ENCODE assay signal across 1 cellular context in the genomic region with DNA sequence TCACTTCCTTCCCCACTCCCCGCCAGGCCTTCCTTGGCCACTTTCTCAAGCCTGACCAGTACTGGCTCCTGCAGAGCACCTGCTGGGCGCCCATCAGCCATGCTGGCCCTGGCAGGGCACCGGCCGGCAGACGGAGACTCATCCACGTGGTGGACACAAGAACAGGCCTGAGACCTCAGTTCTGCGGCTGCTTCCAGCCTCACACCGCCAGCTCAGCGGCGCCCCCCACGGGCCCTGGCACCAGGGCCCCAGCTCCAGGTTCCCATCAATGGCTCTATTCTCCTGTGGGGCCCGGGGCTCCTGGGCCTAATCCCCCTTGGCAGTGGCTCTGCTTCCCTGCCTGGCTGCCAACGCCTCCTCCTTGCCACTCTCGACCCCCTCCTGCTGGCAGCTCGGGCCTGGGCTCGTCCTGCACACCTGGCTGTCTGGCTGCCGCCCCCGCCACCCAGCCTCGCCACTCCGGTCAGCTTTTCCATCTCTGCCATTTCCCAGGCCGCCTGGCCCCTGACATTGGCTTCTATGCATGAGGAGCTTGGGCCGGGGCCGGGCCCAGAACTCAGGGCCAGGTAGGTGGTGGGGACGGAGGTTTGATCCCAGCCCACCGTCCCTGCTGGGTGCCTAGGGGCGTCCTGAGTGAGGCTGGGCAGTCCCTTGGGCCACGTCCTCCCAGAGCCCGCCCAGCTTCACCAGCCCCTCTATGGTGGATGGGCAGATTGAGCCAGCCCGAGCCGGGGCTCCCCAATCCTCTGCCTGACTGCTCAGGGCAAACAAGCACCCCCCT.
TF ChIP-seq lines count a peak whose summit lies in the region.

No MANE protein-coding gene starts in this region.

TF ChIP-seq in WTC11, 78 proteins besides CTCF, POLR2A, EP300 and RAD21:
- TF ChIP-seq JAZF1 (CRISPR knock-in tag; IDR thresholded peaks at IDR 0.05) (no peak), ZNF671 (CRISPR knock-in tag; IDR thresholded peaks at IDR 0.05) (no peak), TEAD1 (CRISPR knock-in tag; IDR thresholded peaks at IDR 0.05) (no peak), SP1 (CRISPR knock-in tag; conservative IDR thresholded peaks at IDR 0.05) (no peak), RELA (CRISPR knock-in tag; IDR thresholded peaks at IDR 0.05; ENCODE audit: borderline replicate concordance) (no peak), MYBL2 (CRISPR knock-in tag; IDR thresholded peaks at IDR 0.05) (no peak), FOXK1 (CRISPR knock-in tag; IDR thresholded peaks at IDR 0.05) (no peak), ZNF263 (CRISPR knock-in tag; IDR thresholded peaks at IDR 0.05; ENCODE audit: low read depth) (no peak), TEAD4 (CRISPR knock-in tag; IDR thresholded peaks at IDR 0.05) (no peak), ESRRA (CRISPR knock-in tag; IDR thresholded peaks at IDR 0.05; ENCODE audit: borderline replicate concordance) (no peak), SOX15 (CRISPR knock-in tag; IDR thresholded peaks at IDR 0.05) (no peak), ATF1 (CRISPR knock-in tag; IDR thresholded peaks at IDR 0.05) (no peak), NFE2L1 (CRISPR knock-in tag; IDR thresholded peaks at IDR 0.05) (no peak)
- TF ChIP-seq, protein P1, sequence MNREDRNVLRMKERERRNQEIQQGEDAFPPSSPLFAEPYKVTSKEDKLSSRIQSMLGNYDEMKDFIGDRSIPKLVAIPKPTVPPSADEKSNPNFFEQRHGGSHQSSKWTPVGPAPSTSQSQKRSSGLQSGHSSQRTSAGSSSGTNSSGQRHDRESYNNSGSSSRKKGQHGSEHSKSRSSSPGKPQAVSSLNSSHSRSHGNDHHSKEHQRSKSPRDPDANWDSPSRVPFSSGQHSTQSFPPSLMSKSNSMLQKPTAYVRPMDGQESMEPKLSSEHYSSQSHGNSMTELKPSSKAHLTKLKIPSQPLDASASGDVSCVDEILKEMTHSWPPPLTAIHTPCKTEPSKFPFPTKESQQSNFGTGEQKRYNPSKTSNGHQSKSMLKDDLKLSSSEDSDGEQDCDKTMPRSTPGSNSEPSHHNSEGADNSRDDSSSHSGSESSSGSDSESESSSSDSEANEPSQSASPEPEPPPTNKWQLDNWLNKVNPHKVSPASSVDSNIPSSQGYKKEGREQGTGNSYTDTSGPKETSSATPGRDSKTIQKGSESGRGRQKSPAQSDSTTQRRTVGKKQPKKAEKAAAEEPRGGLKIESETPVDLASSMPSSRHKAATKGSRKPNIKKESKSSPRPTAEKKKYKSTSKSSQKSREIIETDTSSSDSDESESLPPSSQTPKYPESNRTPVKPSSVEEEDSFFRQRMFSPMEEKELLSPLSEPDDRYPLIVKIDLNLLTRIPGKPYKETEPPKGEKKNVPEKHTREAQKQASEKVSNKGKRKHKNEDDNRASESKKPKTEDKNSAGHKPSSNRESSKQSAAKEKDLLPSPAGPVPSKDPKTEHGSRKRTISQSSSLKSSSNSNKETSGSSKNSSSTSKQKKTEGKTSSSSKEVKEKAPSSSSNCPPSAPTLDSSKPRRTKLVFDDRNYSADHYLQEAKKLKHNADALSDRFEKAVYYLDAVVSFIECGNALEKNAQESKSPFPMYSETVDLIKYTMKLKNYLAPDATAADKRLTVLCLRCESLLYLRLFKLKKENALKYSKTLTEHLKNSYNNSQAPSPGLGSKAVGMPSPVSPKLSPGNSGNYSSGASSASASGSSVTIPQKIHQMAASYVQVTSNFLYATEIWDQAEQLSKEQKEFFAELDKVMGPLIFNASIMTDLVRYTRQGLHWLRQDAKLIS (CRISPR knock-in tag; IDR thresholded peaks at IDR 0.05; ENCODE audit: borderline replicate concordance): no peak
- TF ChIP-seq, protein P2, sequence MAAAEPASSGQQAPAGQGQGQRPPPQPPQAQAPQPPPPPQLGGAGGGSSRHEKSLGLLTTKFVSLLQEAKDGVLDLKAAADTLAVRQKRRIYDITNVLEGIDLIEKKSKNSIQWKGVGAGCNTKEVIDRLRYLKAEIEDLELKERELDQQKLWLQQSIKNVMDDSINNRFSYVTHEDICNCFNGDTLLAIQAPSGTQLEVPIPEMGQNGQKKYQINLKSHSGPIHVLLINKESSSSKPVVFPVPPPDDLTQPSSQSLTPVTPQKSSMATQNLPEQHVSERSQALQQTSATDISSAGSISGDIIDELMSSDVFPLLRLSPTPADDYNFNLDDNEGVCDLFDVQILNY (CRISPR knock-in tag; IDR thresholded peaks at IDR 0.05): no peak
- TF ChIP-seq, protein P3, sequence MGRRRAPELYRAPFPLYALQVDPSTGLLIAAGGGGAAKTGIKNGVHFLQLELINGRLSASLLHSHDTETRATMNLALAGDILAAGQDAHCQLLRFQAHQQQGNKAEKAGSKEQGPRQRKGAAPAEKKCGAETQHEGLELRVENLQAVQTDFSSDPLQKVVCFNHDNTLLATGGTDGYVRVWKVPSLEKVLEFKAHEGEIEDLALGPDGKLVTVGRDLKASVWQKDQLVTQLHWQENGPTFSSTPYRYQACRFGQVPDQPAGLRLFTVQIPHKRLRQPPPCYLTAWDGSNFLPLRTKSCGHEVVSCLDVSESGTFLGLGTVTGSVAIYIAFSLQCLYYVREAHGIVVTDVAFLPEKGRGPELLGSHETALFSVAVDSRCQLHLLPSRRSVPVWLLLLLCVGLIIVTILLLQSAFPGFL (CRISPR knock-in tag; IDR thresholded peaks at IDR 0.05; ENCODE audit: borderline replicate concordance): no peak
- TF ChIP-seq, protein P4, sequence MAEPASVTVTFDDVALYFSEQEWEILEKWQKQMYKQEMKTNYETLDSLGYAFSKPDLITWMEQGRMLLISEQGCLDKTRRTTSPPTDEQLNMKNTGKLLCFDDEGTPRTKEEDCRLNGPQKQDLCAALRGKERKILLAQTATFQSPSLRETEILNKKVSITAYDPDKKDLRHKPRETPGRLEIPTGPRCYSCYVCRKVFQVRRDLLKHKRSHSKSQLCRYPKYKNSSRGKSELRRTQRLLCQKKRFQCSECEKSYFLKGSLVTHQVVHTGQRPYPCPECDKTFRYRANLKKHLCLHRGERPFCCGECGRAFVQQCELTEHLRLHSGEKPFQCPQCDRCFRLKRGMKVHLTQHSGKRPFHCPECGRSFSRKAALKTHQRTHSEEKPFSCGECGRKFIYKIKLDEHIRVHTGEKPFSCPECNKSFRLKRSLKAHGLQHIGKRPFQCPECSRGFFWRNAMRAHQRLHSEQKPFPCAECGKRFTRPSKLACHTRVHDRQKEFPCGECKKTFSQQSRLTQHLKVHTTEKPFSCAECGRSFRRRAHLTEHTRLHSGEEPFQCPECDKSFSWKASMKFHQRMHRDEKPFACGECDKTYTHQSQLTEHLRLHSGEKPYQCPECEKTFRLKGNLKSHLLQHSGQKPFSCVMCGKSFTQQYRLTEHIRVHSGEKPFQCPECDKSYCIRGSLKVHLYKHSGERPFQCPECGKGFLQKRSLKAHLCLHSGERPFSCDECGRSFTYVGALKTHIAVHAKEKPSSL (CRISPR knock-in tag; conservative IDR thresholded peaks at IDR 0.05): no peak
- TF ChIP-seq, protein P5, sequence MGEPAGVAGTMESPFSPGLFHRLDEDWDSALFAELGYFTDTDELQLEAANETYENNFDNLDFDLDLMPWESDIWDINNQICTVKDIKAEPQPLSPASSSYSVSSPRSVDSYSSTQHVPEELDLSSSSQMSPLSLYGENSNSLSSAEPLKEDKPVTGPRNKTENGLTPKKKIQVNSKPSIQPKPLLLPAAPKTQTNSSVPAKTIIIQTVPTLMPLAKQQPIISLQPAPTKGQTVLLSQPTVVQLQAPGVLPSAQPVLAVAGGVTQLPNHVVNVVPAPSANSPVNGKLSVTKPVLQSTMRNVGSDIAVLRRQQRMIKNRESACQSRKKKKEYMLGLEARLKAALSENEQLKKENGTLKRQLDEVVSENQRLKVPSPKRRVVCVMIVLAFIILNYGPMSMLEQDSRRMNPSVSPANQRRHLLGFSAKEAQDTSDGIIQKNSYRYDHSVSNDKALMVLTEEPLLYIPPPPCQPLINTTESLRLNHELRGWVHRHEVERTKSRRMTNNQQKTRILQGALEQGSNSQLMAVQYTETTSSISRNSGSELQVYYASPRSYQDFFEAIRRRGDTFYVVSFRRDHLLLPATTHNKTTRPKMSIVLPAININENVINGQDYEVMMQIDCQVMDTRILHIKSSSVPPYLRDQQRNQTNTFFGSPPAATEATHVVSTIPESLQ (CRISPR knock-in tag; IDR thresholded peaks at IDR 0.05): no peak
